In genomic region chr3:36142746-36143145, GRCh38 we compare ENCODE assay signal across 29 cellular contexts.
"Had no signal": no experiment of that assay in that cellular context is flagged by ENCODE, and none has a peak within 500 bp of the region (broad histone marks: within the 10 kb centered on the region; RNA-seq: fewer than 3 reads in every experiment).

No MANE protein-coding gene starts in this region.

- H3K4me1 ChIP-seq: stomach, suprapubic skin, testis, thyroid gland, tibial artery, tibial nerve, transverse colon, upper lobe of left lung, upper lobe of right lung, uterus, vagina had no signal

- H3K4me3 ChIP-seq: stomach, suprapubic skin, testis, thoracic aorta, thyroid gland, tibial artery, tibial nerve, transverse colon, upper lobe of left lung, upper lobe of right lung, uterus, vagina had no signal

- H3K9me3 ChIP-seq: stomach, suprapubic skin, testis, thoracic aorta, thyroid gland, tibial artery, tibial nerve, transverse colon, upper lobe of left lung, upper lobe of right lung, uterus, vagina had no signal

- H3K4me1 Mint-ChIP-seq: stimulated activated effector memory CD8-positive, alpha-beta T cell treated with anti-CD3 and anti-CD28 coated beads, Interleukin-12 subunit alpha, Interleukin-12 subunit beta, amount 100 ng/mL, for 72 hours; stimulated activated memory B cell treated with anti-CD40 and anti-IgM and Interleukin-4, amounts not matched to agents 10 μg/mL and 1 μg/mL and 100 μg/mL, for 72 hours; stimulated activated naive B cell treated with anti-CD40 and anti-IgM and Interleukin-4, amounts not matched to agents 10 μg/mL and 1 μg/mL and 100 μg/mL, for 72 hours; stimulated activated naive CD8-positive, alpha-beta T cell treated with anti-CD3 and anti-CD28 coated beads, Interleukin-15, amount 100 ng/mL, for 72 hours had no signal

- H3K27me3 Mint-ChIP-seq: stimulated activated memory B cell treated with anti-CD40 and anti-IgM and Interleukin-4, amounts not matched to agents 10 μg/mL and 1 μg/mL and 100 μg/mL, for 72 hours; stimulated activated naive B cell treated with anti-CD40 and anti-IgM and Interleukin-4, amounts not matched to agents 10 μg/mL and 1 μg/mL and 100 μg/mL, for 72 hours; stimulated activated naive CD8-positive, alpha-beta T cell treated with anti-CD3 and anti-CD28 coated beads, Interleukin-15, amount 100 ng/mL, for 72 hours; stimulated activated naive CD8-positive, alpha-beta T cell treated with anti-CD3 and anti-CD28 coated beads, Interleukin-15, Interleukin-2, amounts not matched to agents 100 ng/mL and 50 ng/mL, for 24 hours had no signal

- H3K27me3 ChIP-seq: stomach, suprapubic skin, testis, thyroid gland, tibial artery, tibial nerve, transverse colon, upper lobe of left lung, upper lobe of right lung, uterus, vagina had no signal

- ATAC-seq: stimulated activated effector memory CD8-positive, alpha-beta T cell treated with anti-CD3 and anti-CD28 coated beads, Interleukin-12 subunit alpha, Interleukin-12 subunit beta, amount 100 ng/mL, for 72 hours; stimulated activated memory B cell treated with anti-CD40 and anti-IgM and Interleukin-4, amounts not matched to agents 10 μg/mL and 1 μg/mL and 100 μg/mL, for 72 hours; stimulated activated naive B cell treated with anti-CD40 and anti-IgM and Interleukin-4, amounts not matched to agents 10 μg/mL and 1 μg/mL and 100 μg/mL, for 72 hours; stimulated activated naive CD8-positive, alpha-beta T cell treated with anti-CD3 and anti-CD28 coated beads, Interleukin-15, amount 100 ng/mL, for 72 hours; stimulated activated naive CD8-positive, alpha-beta T cell treated with anti-CD3 and anti-CD28 coated beads, Interleukin-15, Interleukin-2, amounts not matched to agents 100 U/mL and 50 U/mL, for 24 hours; upper lobe of right lung had no signal

- H3K4me3 Mint-ChIP-seq: stimulated activated effector memory CD8-positive, alpha-beta T cell treated with anti-CD3 and anti-CD28 coated beads, Interleukin-12 subunit alpha, Interleukin-12 subunit beta, amount 100 ng/mL, for 72 hours; stimulated activated memory B cell treated with anti-CD40 and anti-IgM and Interleukin-4, amounts not matched to agents 10 μg/mL and 1 μg/mL and 100 μg/mL, for 72 hours; stimulated activated naive B cell treated with anti-CD40 and anti-IgM and Interleukin-4, amounts not matched to agents 10 μg/mL and 1 μg/mL and 100 μg/mL, for 72 hours; stimulated activated naive CD8-positive, alpha-beta T cell treated with anti-CD3 and anti-CD28 coated beads, Interleukin-15, amount 100 ng/mL, for 72 hours; stimulated activated naive CD8-positive, alpha-beta T cell treated with anti-CD3 and anti-CD28 coated beads, Interleukin-15, Interleukin-2, amounts not matched to agents 100 ng/mL and 50 ng/mL, for 24 hours; type B pancreatic cell had no signal

- FAIRE-seq: urothelium cell line had no signal

- DNase-seq: stimulated activated CD4-positive, alpha-beta T cell treated with anti-CD3 and anti-CD28 coated beads, Interleukin-2, amount 100 ng/mL, for 48 hours; stimulated activated CD4-positive, alpha-beta T cell treated with anti-CD3 and anti-CD28 coated beads, Interleukin-4, amount 100 ng/mL, for 1 hour; stimulated activated CD4-positive, alpha-beta T cell treated with anti-CD3 and anti-CD28 coated beads, Interleukin-4, amount 100 ng/mL, for 24 hours; stimulated activated CD4-positive, alpha-beta T cell treated with anti-CD3 and anti-CD28 coated beads, Interleukin-4, amount 100 ng/mL, for 4 hours; stimulated activated CD8-positive, alpha-beta memory T cell treated with anti-CD3 and anti-CD28 coated beads, Interleukin-4, amount 100 ng/mL, for 48 hours; stimulated activated naive B cell treated with anti-CD40 and anti-IgM and Interleukin-4, amounts not matched to agents 10 μg/mL and 1 μg/mL and 100 μg/mL, for 72 hours; stimulated activated naive CD4-positive, alpha-beta T cell; stimulated activated naive CD4-positive, alpha-beta T cell treated with Interleukin-2 at 50 U/mL for 16 hours; stimulated activated naive CD8-positive, alpha-beta T cell treated with anti-CD3 and anti-CD28 coated beads, Interleukin-15, amount 100 ng/mL, for 72 hours; stimulated activated naive CD8-positive, alpha-beta T cell treated with anti-CD3 and anti-CD28 coated beads, Interleukin-15, Interleukin-2, amounts not matched to agents 100 U/mL and 50 U/mL, for 24 hours; stomach; substantia nigra; testis; thyroid gland; tibial artery; transverse colon; trophoblast cell; upper lobe of left lung; upper lobe of right lung; uterus had no signal

- H3K27ac Mint-ChIP-seq: stimulated activated effector memory CD8-positive, alpha-beta T cell treated with anti-CD3 and anti-CD28 coated beads, Interleukin-12 subunit alpha, Interleukin-12 subunit beta, amount 100 ng/mL, for 72 hours; stimulated activated memory B cell treated with anti-CD40 and anti-IgM and Interleukin-4, amounts not matched to agents 10 μg/mL and 1 μg/mL and 100 μg/mL, for 72 hours; stimulated activated naive B cell treated with anti-CD40 and anti-IgM and Interleukin-4, amounts not matched to agents 10 μg/mL and 1 μg/mL and 100 μg/mL, for 72 hours; stimulated activated naive CD8-positive, alpha-beta T cell treated with anti-CD3 and anti-CD28 coated beads, Interleukin-15, amount 100 ng/mL, for 72 hours; stimulated activated naive CD8-positive, alpha-beta T cell treated with anti-CD3 and anti-CD28 coated beads, Interleukin-15, Interleukin-2, amounts not matched to agents 100 ng/mL and 50 ng/mL, for 24 hours; type B pancreatic cell had no signal

- H3K36me3 ChIP-seq: stomach, suprapubic skin, thoracic aorta, thyroid gland, tibial artery, tibial nerve, transverse colon, upper lobe of left lung, upper lobe of right lung, uterus, vagina had no signal

- H3K27ac ChIP-seq: stomach, suprapubic skin, testis, thoracic aorta, thyroid gland, tibial artery, tibial nerve, transverse colon, upper lobe of left lung, upper lobe of right lung, uterus, vagina had no signal

- H3K36me3 Mint-ChIP-seq: stimulated activated effector memory CD8-positive, alpha-beta T cell treated with anti-CD3 and anti-CD28 coated beads, Interleukin-12 subunit alpha, Interleukin-12 subunit beta, amount 100 ng/mL, for 72 hours; stimulated activated memory B cell treated with anti-CD40 and anti-IgM and Interleukin-4, amounts not matched to agents 10 μg/mL and 1 μg/mL and 100 μg/mL, for 72 hours; stimulated activated naive B cell treated with anti-CD40 and anti-IgM and Interleukin-4, amounts not matched to agents 10 μg/mL and 1 μg/mL and 100 μg/mL, for 72 hours; type B pancreatic cell had no signal

- H3K9me3 Mint-ChIP-seq: stimulated activated effector memory CD8-positive, alpha-beta T cell treated with anti-CD3 and anti-CD28 coated beads, Interleukin-12 subunit alpha, Interleukin-12 subunit beta, amount 100 ng/mL, for 72 hours; stimulated activated memory B cell treated with anti-CD40 and anti-IgM and Interleukin-4, amounts not matched to agents 10 μg/mL and 1 μg/mL and 100 μg/mL, for 72 hours; stimulated activated naive B cell treated with anti-CD40 and anti-IgM and Interleukin-4, amounts not matched to agents 10 μg/mL and 1 μg/mL and 100 μg/mL, for 72 hours; stimulated activated naive CD8-positive, alpha-beta T cell treated with anti-CD3 and anti-CD28 coated beads, Interleukin-15, amount 100 ng/mL, for 72 hours had no signal
